8 cellular contexts compared by ENCODE assay signal in the genomic region with DNA sequence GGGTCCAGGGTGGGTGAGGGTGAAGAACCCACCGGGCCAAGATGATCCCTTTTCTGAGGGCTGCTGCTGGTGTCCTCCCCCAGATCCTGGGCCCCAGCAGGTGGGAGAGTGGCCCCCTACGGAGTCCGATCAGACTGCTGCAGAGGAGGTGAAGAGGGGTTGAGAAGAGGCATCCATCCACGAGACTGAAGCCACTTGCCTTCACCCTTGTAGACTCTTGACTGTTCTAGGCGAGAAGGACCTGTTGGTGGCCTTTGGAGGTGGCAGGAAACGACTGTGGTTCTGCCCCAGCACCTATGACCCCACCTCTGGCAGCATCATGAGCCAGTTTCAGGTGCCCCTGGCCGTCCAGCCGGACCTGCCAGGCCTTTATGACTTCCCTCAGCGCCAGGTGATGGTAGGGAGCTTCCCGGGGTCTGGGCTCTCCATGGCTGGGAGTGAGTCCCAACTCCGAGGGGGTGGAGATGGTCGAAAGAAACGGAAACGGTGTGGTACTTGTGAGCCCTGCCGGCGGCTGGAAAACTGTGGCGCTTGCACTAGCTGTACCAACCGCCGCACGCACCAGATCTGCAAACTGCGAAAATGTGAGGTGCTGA. TPM values are rescaled to one million over a fixed set of nuclear protein-coding genes. Genes with fewer than 3 reads are reported as not detected.
DNase-seq lines count a peak whose midpoint lies in the region; ATAC-seq and TF ChIP-seq lines count a peak whose summit lies in the region.

No MANE protein-coding gene starts in this region.

- no peak overlapping the region for H3K27ac ChIP-seq in SK-N-MC
- peak overlapping the region; percentile 62 for H3K27ac ChIP-seq in effector memory CD4-positive, alpha-beta T cell (ENCODE audit: insufficient read depth, low read length, poor library complexity, severe bottlenecking)

- DNase-seq in GM12864 (ENCODE audit: low read depth) (no peak), SK-N-MC (ENCODE audit: low read depth, low spot score) (no peak), progenitor cell of endocrine pancreas (ENCODE audit: low spot score, unreplicated experiment) (no peak), putamen (ENCODE audit: low spot score) (no peak), AG08395 (ENCODE audit: low spot score) (no peak)
- DNase-seq in effector memory CD4-positive, alpha-beta T cell: no peak

- peaks cover 29% of the 10 kb centered on the region for H3K36me3 ChIP-seq in SK-N-MC (ENCODE audit: insufficient read depth, low read length)
- H3K36me3 ChIP-seq in effector memory CD4-positive, alpha-beta T cell (ENCODE audit: control insufficient read depth, insufficient read depth, low read length): no peaks in the 10 kb centered on the region

- no peaks in the 10 kb centered on the region for H3K9me3 Mint-ChIP-seq in progenitor cell of endocrine pancreas (ENCODE audit: low read depth)

- peak overlapping the region; percentile 87 for H3K9ac ChIP-seq in SK-N-MC (ENCODE audit: insufficient read length)

- H3K9me3 ChIP-seq in SK-N-MC (ENCODE audit: low read depth, low read length): no peaks in the 10 kb centered on the region
- no peaks in the 10 kb centered on the region for H3K9me3 ChIP-seq in effector memory CD4-positive, alpha-beta T cell (ENCODE audit: control insufficient read depth, low read length)

- H3K4me3 Mint-ChIP-seq in progenitor cell of endocrine pancreas (ENCODE audit: low read depth): peak overlapping the region; percentile 78

- no peaks in the 10 kb centered on the region for H3K27me3 ChIP-seq in effector memory CD4-positive, alpha-beta T cell (replicated peaks; ENCODE audit: control insufficient read depth, insufficient read depth, low read length, poor library complexity, severe bottlenecking)

- TF ChIP-seq CTCF in GM12864 (IDR thresholded peaks at IDR 0.05; ENCODE audit: low read depth, low read length, missing control alignments): no peak
- no peak for TF ChIP-seq CTCF in progenitor cell of endocrine pancreas (IDR thresholded peaks at IDR 0.05; ENCODE audit: unreplicated experiment)

- H3K27me3 Mint-ChIP-seq in progenitor cell of endocrine pancreas: peaks cover 5% of the 10 kb centered on the region

- ATAC-seq in GM21825 (IDR thresholded peaks at IDR 0.05; ENCODE audit: unreplicated experiment) (no peak), HG03342 (IDR thresholded peaks at IDR 0.05; ENCODE audit: unreplicated experiment) (no peak)

- H3K27ac Mint-ChIP-seq in progenitor cell of endocrine pancreas: peak overlapping the region; percentile 85

- peaks cover 17% of the 10 kb centered on the region for H3K36me3 Mint-ChIP-seq in progenitor cell of endocrine pancreas (ENCODE audit: insufficient read depth)

- H3K4me1 ChIP-seq in effector memory CD4-positive, alpha-beta T cell (ENCODE audit: control insufficient read depth, insufficient read depth, low read length, poor library complexity, severe bottlenecking): peaks cover 41% of the 10 kb centered on the region

- H3K4me1 Mint-ChIP-seq in progenitor cell of endocrine pancreas (ENCODE audit: low read depth): peaks cover 65% of the 10 kb centered on the region

- H3K4me3 ChIP-seq in GM12864 (ENCODE audit: low read depth, low read length) (peak overlapping the region; percentile 63), SK-N-MC (peak overlapping the region; percentile 90)
- H3K4me3 ChIP-seq in effector memory CD4-positive, alpha-beta T cell (ENCODE audit: insufficient read depth, low read depth, low read length, poor library complexity, severe bottlenecking): peak overlapping the region; percentile 53

RNA-seq across cellular contexts. Expression of a gene that starts 1.5 kb away (rescaled TPM):
- 38.2 and 40.7 TPM in 2 replicates for total RNA-seq in progenitor cell of endocrine pancreas

RNA-seq across cellular contexts. Expression of a gene that starts 59.5 kb away (rescaled TPM):
- total RNA-seq in progenitor cell of endocrine pancreas: 63.8 and 66.9 TPM in 2 replicates
